In the genomic region with DNA sequence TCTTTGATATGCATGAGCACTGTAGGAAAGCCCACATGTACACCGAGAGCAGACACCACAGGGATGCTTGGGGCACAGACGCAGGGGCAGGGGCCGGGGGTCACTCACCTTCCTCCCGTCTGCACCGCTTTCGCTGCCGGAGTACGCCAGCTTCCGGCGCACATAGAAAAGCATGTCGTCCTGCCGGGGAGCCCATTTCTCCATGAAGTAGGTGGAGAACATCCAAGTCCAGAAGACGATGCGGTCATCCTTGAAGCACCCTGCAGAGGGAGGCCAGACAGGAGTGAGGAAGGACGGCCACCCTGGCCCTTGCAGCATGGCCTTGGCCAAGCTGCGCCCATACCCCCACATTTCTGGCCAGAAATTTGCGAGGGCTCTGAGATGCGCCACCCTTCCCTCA, we compare ENCODE assay signal across 12 cellular contexts. TPM values are rescaled to one million over a fixed set of nuclear protein-coding genes. Genes with fewer than 3 reads are reported as not detected.
DNase-seq lines count a peak whose midpoint lies in the region; ATAC-seq and TF ChIP-seq lines count a peak whose summit lies in the region.
"Had no signal": no experiment of that assay in that cellular context is flagged by ENCODE, and none has a peak within 500 bp of the region (broad histone marks: within the 10 kb centered on the region; RNA-seq: fewer than 3 reads in every experiment).

No MANE protein-coding gene starts in this region.

- no peak overlapping the region for H3K4me3 ChIP-seq in PC-9
- peak overlapping the region; percentile 26 to 41 for H3K4me3 ChIP-seq in mucosa of rectum (ENCODE audit: low read length in 2 of 2)
- peak overlapping the region; percentile 35 for H3K4me3 ChIP-seq in upper lobe of right lung

- ATAC-seq in upper lobe of right lung (no peak), HG02973 (IDR thresholded peaks at IDR 0.05; ENCODE audit: unreplicated experiment) (no peak), HG03432 (IDR thresholded peaks at IDR 0.05; ENCODE audit: unreplicated experiment) (no peak)

- peaks cover 78% of the 10 kb centered on the region for H3K4me1 Mint-ChIP-seq in dendritic cell treated with granulocyte-macrophage colony-stimulating factor and Interleukin-4, amounts not matched to agents 40 ng/mL and 50 ng/mL, for 4 days (ENCODE audit: low read depth)

- no peaks in the 10 kb centered on the region for H3K9me2 ChIP-seq in PC-9 (ENCODE audit: insufficient read depth)

- H3K36me3 ChIP-seq in PC-9 (ENCODE audit: low read depth) (no peaks in the 10 kb centered on the region), mucosa of rectum (ENCODE audit: control insufficient read depth in 2 of 2, insufficient read depth in 2 of 2, low read length in 2 of 2) (peaks cover 0 to 3% of the 10 kb centered on the region in 2 donors), upper lobe of right lung (peaks cover 9% of the 10 kb centered on the region)

- intact Hi-C loops in PC-9 (cut with micrococcal nuclease; ENCODE audit: unreplicated experiment) (no loop called here), upper lobe of right lung (cut with DNase I) (no loop called here)
- intact Hi-C loops in dendritic cell treated with granulocyte-macrophage colony-stimulating factor and Interleukin-4, amounts not matched to agents 40 ng/mL and 50 ng/mL, for 4 days (cut with micrococcal nuclease): loop anchor here (2.0 kb wide), 2 partner anchors 15 to 23 kb away; no protein-coding TSS in a partner anchor

- no peaks in the 10 kb centered on the region for H3K4me1 ChIP-seq in PC-9 (replicated peaks; ENCODE audit: insufficient read depth)
- peaks cover 0 to 9% of the 10 kb centered on the region in 2 donors for H3K4me1 ChIP-seq in mucosa of rectum (ENCODE audit: control insufficient read depth in 2 of 2, insufficient read depth in 2 of 2, low read length in 2 of 2)
- H3K4me1 ChIP-seq in upper lobe of right lung: peaks cover 18% of the 10 kb centered on the region

- no peaks in the 10 kb centered on the region for H3K9me3 ChIP-seq in PC-9 (ENCODE audit: insufficient read depth, low read depth)
- H3K9me3 ChIP-seq in mucosa of rectum (ENCODE audit: control insufficient read depth in 2 of 2, low read length in 2 of 2): no peaks in the 10 kb centered on the region
- no peaks in the 10 kb centered on the region for H3K9me3 ChIP-seq in upper lobe of right lung

- peak overlapping the region; percentile 69; the same call in 1 of the 2 replicates for H3K4me2 ChIP-seq in PC-9

- H3K27me3 Mint-ChIP-seq in dendritic cell treated with granulocyte-macrophage colony-stimulating factor and Interleukin-4, amounts not matched to agents 40 ng/mL and 50 ng/mL, for 4 days: no peaks in the 10 kb centered on the region
- H3K27me3 Mint-ChIP-seq: stimulated activated naive CD8-positive, alpha-beta T cell treated with anti-CD3 and anti-CD28 coated beads, Interleukin-15, Interleukin-2, amounts not matched to agents 100 ng/mL and 50 ng/mL, for 24 hours had no signal

- no peak overlapping the region for H3K9ac ChIP-seq in mucosa of rectum (ENCODE audit: low read depth in 1 of 2, low read length in 2 of 2)

- CTCF ChIA-PET in PC-9 (lab: Charles Lee): no interaction called here

- no peaks in the 10 kb centered on the region for H3K9me3 Mint-ChIP-seq in dendritic cell treated with granulocyte-macrophage colony-stimulating factor and Interleukin-4, amounts not matched to agents 40 ng/mL and 50 ng/mL, for 4 days
- H3K9me3 Mint-ChIP-seq: stimulated activated naive CD8-positive, alpha-beta T cell treated with anti-CD3 and anti-CD28 coated beads, Interleukin-15, Interleukin-2, amounts not matched to agents 100 ng/mL and 50 ng/mL, for 24 hours had no signal

- H3K27me3 ChIP-seq in PC-9 (ENCODE audit: insufficient read depth, low read depth) (no peaks in the 10 kb centered on the region), mucosa of rectum (ENCODE audit: control insufficient read depth in 2 of 2, insufficient read depth in 2 of 2, low read length in 2 of 2) (no peaks in the 10 kb centered on the region), upper lobe of right lung (no peaks in the 10 kb centered on the region)

- DNase-seq in PC-9: no peak
- DNase-seq in upper lobe of right lung: no peak
- DNase-seq in GM10266 (ENCODE audit: extremely low spot score): no peak
- DNase-seq in NCI-H1436 treated with DMSO at 0.1 percent for 48 hours (lab: John Stamatoyannopoulos, UW): no peak
- DNase-seq: activated T-cell treated with anti-CD3 and anti-CD28 coated beads, Interleukin-2, amount 50 U/mL, for 48 hours; effector memory CD4-positive, alpha-beta T cell; Kasumi-1 had no signal

- H3F3A ChIP-seq in PC-9 (ENCODE audit: insufficient read depth, low read depth): 0 out of 2 replicates have a peak, but pooled peaks cover 5% of the 10 kb centered on the region

- TSS peak; percentile 37 for BruUV-seq in PC-9 (replicated peaks; lab: Mats Ljungman, UMichigan)

- H3K27ac ChIP-seq in PC-9 (no peak overlapping the region), mucosa of rectum (ENCODE audit: low read depth in 2 of 2, low read length in 2 of 2) (peak overlapping the region; percentile 46 to 52), upper lobe of right lung (no peak overlapping the region)

- TF ChIP-seq CTCF in PC-9 (conservative IDR thresholded peaks at IDR 0.05) (no peak), upper lobe of right lung (IDR thresholded peaks at IDR 0.05) (no peak), GM10266 (IDR thresholded peaks at IDR 0.05; ENCODE audit: control insufficient read depth, insufficient read depth, low read depth, missing control alignments) (no peak)

- no peaks in the 10 kb centered on the region for H3K79me2 ChIP-seq in PC-9 (ENCODE audit: low read depth)

- peaks cover 8% of the 10 kb centered on the region; the same call in 1 of the 2 replicates for H4K20me1 ChIP-seq in PC-9 (ENCODE audit: insufficient read depth)

- POLR2A ChIA-PET in PC-9 (lab: Charles Lee; ENCODE audit: unreplicated experiment): interaction anchor here (0.6 kb wide), 1 partner anchor 48 kb away, joined by 6 read pairs; a partner anchor contains a TSS

- H3K4me3 Mint-ChIP-seq in dendritic cell treated with granulocyte-macrophage colony-stimulating factor and Interleukin-4, amounts not matched to agents 40 ng/mL and 50 ng/mL, for 4 days: peak overlapping the region; percentile 53
- H3K4me3 Mint-ChIP-seq: stimulated activated naive CD8-positive, alpha-beta T cell treated with anti-CD3 and anti-CD28 coated beads, Interleukin-15, Interleukin-2, amounts not matched to agents 100 ng/mL and 50 ng/mL, for 24 hours had no signal

- H3K27ac Mint-ChIP-seq in dendritic cell treated with granulocyte-macrophage colony-stimulating factor and Interleukin-4, amounts not matched to agents 40 ng/mL and 50 ng/mL, for 4 days: peak overlapping the region; percentile 92
- H3K27ac Mint-ChIP-seq: stimulated activated naive CD8-positive, alpha-beta T cell treated with anti-CD3 and anti-CD28 coated beads, Interleukin-15, Interleukin-2, amounts not matched to agents 100 ng/mL and 50 ng/mL, for 24 hours had no signal

- H3K36me3 Mint-ChIP-seq in dendritic cell treated with granulocyte-macrophage colony-stimulating factor and Interleukin-4, amounts not matched to agents 40 ng/mL and 50 ng/mL, for 4 days (ENCODE audit: low read depth): peaks cover 76% of the 10 kb centered on the region

- H2AFZ ChIP-seq in PC-9: no peak overlapping the region

RNA-seq across cellular contexts. Expression of a gene that starts 28.8 kb away (rescaled TPM):
- total RNA-seq in PC-9 (2021): 55.5 and 62.6 TPM in 2 replicates
- total RNA-seq in upper lobe of right lung: 79.5 TPM

RNA-seq across cellular contexts. Expression of a gene that starts 48.1 kb away (rescaled TPM):
- 84.0 and 118 TPM in 2 replicates for total RNA-seq in PC-9 (2021)
- 51.5 TPM for total RNA-seq in upper lobe of right lung

Comparison
In these comparisons a context has a peak if more than half of its experiments do, and no peak if none do; other contexts are left out.
1. H3K27ac ChIP-seq: peak in mucosa of rectum (2 of 2); none in PC-9 (single experiment) and upper lobe of right lung (single experiment).